Comparison of ENCODE assay signal across 17 cellular contexts in the genomic region with DNA sequence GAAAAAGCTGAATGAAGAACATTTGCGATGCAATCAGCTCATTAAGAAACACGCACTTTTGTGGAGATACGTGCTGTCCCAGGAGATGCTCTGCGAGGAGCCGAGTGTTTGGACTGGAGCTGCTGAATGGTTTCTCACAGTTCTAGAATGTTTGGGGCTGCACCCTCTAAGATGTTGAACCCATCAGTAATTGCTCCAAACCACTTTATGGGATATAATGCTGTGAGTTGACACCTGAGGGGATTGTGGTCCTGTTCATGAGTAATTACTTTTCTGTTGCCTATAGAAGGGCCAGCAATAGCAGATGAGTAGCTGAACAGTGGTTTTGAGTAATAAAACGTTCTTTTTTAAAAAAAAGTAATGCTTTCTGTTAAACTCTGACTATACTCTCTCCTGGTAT.
A peak's percentile ranks its signal among the peaks of the same experiment; 100 is the strongest.
DNase-seq lines count a peak whose midpoint lies in the region; ATAC-seq and TF ChIP-seq lines count a peak whose summit lies in the region.
"Had no signal": no experiment of that assay in that cellular context is flagged by ENCODE, and none has a peak within 500 bp of the region (broad histone marks: within the 10 kb centered on the region; RNA-seq: fewer than 3 reads in every experiment).

No MANE protein-coding gene starts in this region.

- H4K20me1 ChIP-seq in SU-DHL-6 (ENCODE audit: low read depth, low read length), result 0 out of 2 replicates have a peak, but pooled peaks cover 6% of the 10 kb centered on the region

- no peak overlapping the region for H2AFZ ChIP-seq in SU-DHL-6 (ENCODE audit: low read depth, low read length, severe bottlenecking)

- H3K4me3 Mint-ChIP-seq in activated naive CD4-positive, alpha-beta T cell treated with anti-CD3 and anti-CD28 coated beads, Interleukin-2, amount 10 ng/mL, durations not matched to agents 7 days and 5 days, result peak overlapping the region; percentile 38
- peak overlapping the region; percentile 40 for H3K4me3 Mint-ChIP-seq in activated naive CD8-positive, alpha-beta T cell treated with anti-CD3 and anti-CD28 coated beads for 36 hours
- H3K4me3 Mint-ChIP-seq in stimulated activated naive CD8-positive, alpha-beta T cell treated with anti-CD3 and anti-CD28 coated beads, Interleukin-15, Interleukin-2, amounts not matched to agents 100 ng/mL and 50 ng/mL, for 24 hours, result peak overlapping the region; percentile 68

- CTCF ChIA-PET in activated naive CD4-positive, alpha-beta T cell treated with anti-CD3 and anti-CD28 coated beads, Interleukin-2, amount 10 ng/mL, durations not matched to agents 7 days and 5 days (lab: Charles Lee), result interaction anchor here (0.7 to 9.4 kb wide), 29 partner anchors 8 to 275 kb away, joined by 3 to 162 read pairs (median 6); a partner anchor contains a TSS

- 0 out of 2 replicates have a peak overlapping the region, but pooled peaks have one; percentile 6 for H3K27ac ChIP-seq in SU-DHL-6 (ENCODE audit: low read depth, low read length)
- no peak overlapping the region for H3K27ac ChIP-seq in tibial artery
- H3K27ac ChIP-seq: right lobe of liver, VCaP had no signal

- no peaks in the 10 kb centered on the region for H3K9me2 ChIP-seq in SU-DHL-6 (replicated peaks; ENCODE audit: insufficient read depth, low read length)

- peaks cover 64% of the 10 kb centered on the region for H3K79me2 ChIP-seq in SU-DHL-6 (ENCODE audit: insufficient read depth, low read length)

- H3K36me3 Mint-ChIP-seq in activated naive CD4-positive, alpha-beta T cell treated with anti-CD3 and anti-CD28 coated beads, Interleukin-2, amount 10 ng/mL, durations not matched to agents 7 days and 5 days, result peaks cover 85% of the 10 kb centered on the region
- peaks cover 90% of the 10 kb centered on the region for H3K36me3 Mint-ChIP-seq in activated naive CD8-positive, alpha-beta T cell treated with anti-CD3 and anti-CD28 coated beads for 36 hours
- H3K36me3 Mint-ChIP-seq in stimulated activated naive CD8-positive, alpha-beta T cell treated with anti-CD3 and anti-CD28 coated beads, Interleukin-15, Interleukin-2, amounts not matched to agents 100 ng/mL and 50 ng/mL, for 24 hours (ENCODE audit: low read depth), result peaks cover 93% of the 10 kb centered on the region

- DNase-seq in activated naive CD4-positive, alpha-beta T cell treated with anti-CD3 and anti-CD28 coated beads, Interleukin-2, amount 10 ng/mL, durations not matched to agents 7 days and 5 days, result no peak
- DNase-seq in activated naive CD4-positive, alpha-beta T cell treated with anti-CD3 and anti-CD28 coated beads, Interleukin-2, amount 50 U/mL, for 16 hours, result no peak
- no peak for DNase-seq in activated naive CD8-positive, alpha-beta T cell treated with anti-CD3 and anti-CD28 coated beads for 36 hours
- DNase-seq in HAP-1 (ENCODE audit: low spot score in 2 of 2), result no peak
- DNase-seq in tibial artery, result no peak
- DNase-seq: Calu3, cerebellar nuclear complex, glutamatergic neuron, KBM-7, NCI-H1930, right lobe of liver, Right ventricle myocardium superior had no signal

- H3K4me3 ChIP-seq in SU-DHL-6 (ENCODE audit: insufficient read depth, low read length, poor library complexity, severe bottlenecking) (no peak overlapping the region), HAP-1 (no peak overlapping the region), tibial artery (no peak overlapping the region)
- H3K4me3 ChIP-seq: right lobe of liver had no signal

- H3K27me3 ChIP-seq in SU-DHL-6 (ENCODE audit: low read length) (no peaks in the 10 kb centered on the region), HAP-1 (ENCODE audit: low read depth) (no peaks in the 10 kb centered on the region), tibial artery (no peaks in the 10 kb centered on the region)
- H3K27me3 ChIP-seq: right lobe of liver had no signal

- no peaks in the 10 kb centered on the region for H3K4me1 ChIP-seq in HAP-1
- no peaks in the 10 kb centered on the region for H3K4me1 ChIP-seq in tibial artery
- H3K4me1 ChIP-seq: right lobe of liver had no signal

- no peaks in the 10 kb centered on the region for H3K9me3 Mint-ChIP-seq in activated naive CD4-positive, alpha-beta T cell treated with anti-CD3 and anti-CD28 coated beads, Interleukin-2, amount 10 ng/mL, durations not matched to agents 7 days and 5 days
- H3K9me3 Mint-ChIP-seq in activated naive CD8-positive, alpha-beta T cell treated with anti-CD3 and anti-CD28 coated beads for 36 hours, result no peaks in the 10 kb centered on the region
- H3K9me3 Mint-ChIP-seq in stimulated activated naive CD8-positive, alpha-beta T cell treated with anti-CD3 and anti-CD28 coated beads, Interleukin-15, Interleukin-2, amounts not matched to agents 100 ng/mL and 50 ng/mL, for 24 hours, result peaks cover 4% of the 10 kb centered on the region

- in situ Hi-C loops in HAP-1 (cut with MboI; ENCODE audit: low sequenced_read_pairs), result no loop called here

- intact Hi-C loops in tibial artery (cut with DNase I; ENCODE audit: low total_unique reads), result no loop called here

- H3K9me3 ChIP-seq in SU-DHL-6 (ENCODE audit: insufficient read depth, low read length) (no peaks in the 10 kb centered on the region), HAP-1 (no peaks in the 10 kb centered on the region), tibial artery (no peaks in the 10 kb centered on the region)
- H3K9me3 ChIP-seq: right lobe of liver had no signal

- no peak for TF ChIP-seq CTCF in SU-DHL-6 (IDR thresholded peaks at IDR 0.05; ENCODE audit: insufficient read depth, low read length, poor library complexity, severe bottlenecking)
- no peak for TF ChIP-seq CTCF in tibial artery (IDR thresholded peaks at IDR 0.05)

- no peak for ATAC-seq in GM19023 (IDR thresholded peaks at IDR 0.05; ENCODE audit: unreplicated experiment)
- ATAC-seq: HCT116, right lobe of liver had no signal

- peaks cover 43% of the 10 kb centered on the region for H3F3A ChIP-seq in SU-DHL-6 (ENCODE audit: insufficient read depth)

- no peak overlapping the region for H3K4me2 ChIP-seq in SU-DHL-6 (ENCODE audit: low read depth, low read length, poor library complexity, severe bottlenecking)

- peaks cover 98% of the 10 kb centered on the region for H3K4me1 Mint-ChIP-seq in activated naive CD4-positive, alpha-beta T cell treated with anti-CD3 and anti-CD28 coated beads, Interleukin-2, amount 10 ng/mL, durations not matched to agents 7 days and 5 days
- H3K4me1 Mint-ChIP-seq in activated naive CD8-positive, alpha-beta T cell treated with anti-CD3 and anti-CD28 coated beads for 36 hours, result peaks cover 93% of the 10 kb centered on the region
- H3K4me1 Mint-ChIP-seq in stimulated activated naive CD8-positive, alpha-beta T cell treated with anti-CD3 and anti-CD28 coated beads, Interleukin-15, Interleukin-2, amounts not matched to agents 100 ng/mL and 50 ng/mL, for 24 hours (ENCODE audit: low read depth), result peaks cover 98% of the 10 kb centered on the region

- H3K9ac ChIP-seq in SU-DHL-6 (ENCODE audit: low read length), result no peak overlapping the region

- H3K36me3 ChIP-seq in SU-DHL-6 (ENCODE audit: low read length) (peaks cover 64% of the 10 kb centered on the region), HAP-1 (replicated peaks) (no peaks in the 10 kb centered on the region), tibial artery (no peaks in the 10 kb centered on the region)
- H3K36me3 ChIP-seq: right lobe of liver had no signal

- H3K27ac Mint-ChIP-seq in activated naive CD4-positive, alpha-beta T cell treated with anti-CD3 and anti-CD28 coated beads, Interleukin-2, amount 10 ng/mL, durations not matched to agents 7 days and 5 days, result peak overlapping the region; percentile 76
- peak overlapping the region; percentile 80 for H3K27ac Mint-ChIP-seq in activated naive CD8-positive, alpha-beta T cell treated with anti-CD3 and anti-CD28 coated beads for 36 hours
- H3K27ac Mint-ChIP-seq in stimulated activated naive CD8-positive, alpha-beta T cell treated with anti-CD3 and anti-CD28 coated beads, Interleukin-15, Interleukin-2, amounts not matched to agents 100 ng/mL and 50 ng/mL, for 24 hours, result peak overlapping the region; percentile 91

- H3K27me3 Mint-ChIP-seq in activated naive CD4-positive, alpha-beta T cell treated with anti-CD3 and anti-CD28 coated beads, Interleukin-2, amount 10 ng/mL, durations not matched to agents 7 days and 5 days, result no peaks in the 10 kb centered on the region
- H3K27me3 Mint-ChIP-seq in activated naive CD8-positive, alpha-beta T cell treated with anti-CD3 and anti-CD28 coated beads for 36 hours, result no peaks in the 10 kb centered on the region
- no peaks in the 10 kb centered on the region for H3K27me3 Mint-ChIP-seq in stimulated activated naive CD8-positive, alpha-beta T cell treated with anti-CD3 and anti-CD28 coated beads, Interleukin-15, Interleukin-2, amounts not matched to agents 100 ng/mL and 50 ng/mL, for 24 hours
